Comparison of ENCODE assay signal across 1 cellular context in genomic region chr20:2585811-2586210, GRCh38.
TF ChIP-seq lines count a peak whose summit lies in the region.

No MANE protein-coding gene starts in this region.

TF ChIP-seq in SK-N-SH treated with all-trans-retinoic acid at 6 μM for 48 hours, 23 proteins besides CTCF, POLR2A, EP300 and RAD21 (continued from another document):
- TF ChIP-seq TSHZ2 (CRISPR knock-in tag; IDR thresholded peaks at IDR 0.05) (no peak), ZNF565 (CRISPR knock-in tag; conservative IDR thresholded peaks at IDR 0.05; ENCODE audit: low read depth) (no peak), BACH2 (CRISPR knock-in tag; IDR thresholded peaks at IDR 0.05; ENCODE audit: borderline replicate concordance) (no peak)
